ENCODE assay signal across 8 cellular contexts in genomic region chrX:119236599-119237525, GRCh38. TPM values are rescaled to one million over a fixed set of nuclear protein-coding genes. Genes with fewer than 3 reads are reported as not detected.
DNase-seq lines count a peak whose midpoint lies in the region; ATAC-seq and TF ChIP-seq lines count a peak whose summit lies in the region.

No MANE protein-coding gene starts in this region.

- H3K79me2 ChIP-seq in HCT116 (ENCODE audit: insufficient read depth, low read length) = peaks cover 51% of the 10 kb centered on the region

- TF ChIP-seq RAD21 in HCT116 (IDR thresholded peaks at IDR 0.05; ENCODE audit: low read depth) = no peak

- H3K36me3 ChIP-seq in GM06990 (ENCODE audit: control insufficient read depth, insufficient read depth, low read length) (no peaks in the 10 kb centered on the region), HCT116 (ENCODE audit: control insufficient read depth in 1 of 2, insufficient read depth in 2 of 2, low read length in 2 of 2) (peaks cover 0 to 4% of the 10 kb centered on the region in 2 experiments; a peak in 1 of 4 replicates), muscle layer of colon (ENCODE audit: insufficient read depth, low read length) (no peaks in the 10 kb centered on the region), thoracic aorta (no peaks in the 10 kb centered on the region)

- H3K27me3 ChIP-seq in GM06990 (replicated peaks; ENCODE audit: control insufficient read depth, insufficient read depth, low read length) (peaks cover 1% of the 10 kb centered on the region; the same call in 1 of the 2 replicates), HCT116 (ENCODE audit: insufficient read depth, low read length) (no peaks in the 10 kb centered on the region), muscle layer of colon (ENCODE audit: control insufficient read depth in 1 of 2, insufficient read depth in 2 of 2, low read length in 2 of 2) (peaks cover 0 to 21% of the 10 kb centered on the region in 2 donors), thoracic aorta (replicated peaks; ENCODE audit: insufficient read depth) (no peaks in the 10 kb centered on the region)

- no peaks in the 10 kb centered on the region for H3K9me2 ChIP-seq in HCT116 (ENCODE audit: insufficient read depth)

- no peaks in the 10 kb centered on the region for H3K9me3 ChIP-seq in HCT116 (ENCODE audit: control insufficient read depth in 1 of 2, insufficient read depth in 1 of 2, low read depth in 1 of 2, low read length in 2 of 2)
- H3K9me3 ChIP-seq in muscle layer of colon (ENCODE audit: low read length) = no peaks in the 10 kb centered on the region
- no peaks in the 10 kb centered on the region for H3K9me3 ChIP-seq in thoracic aorta

- H3K27ac ChIP-seq in HCT116 (ENCODE audit: low read depth, low read length) (peak overlapping the region; percentile 73), muscle layer of colon (ENCODE audit: low read depth, low read length) (peak overlapping the region; percentile 91), thoracic aorta (peak overlapping the region; percentile 84 to 91)

- CTCF ChIA-PET in HCT116 (lab: Charles Lee) = no interaction called here

- POLR2A ChIA-PET in HCT116 (lab: Charles Lee) = interaction anchor here (0.9 kb wide), 1 partner anchor 40 kb away, joined by 4 read pairs; no protein-coding TSS in a partner anchor

- BruUV-seq in HCT116 (replicated peaks; lab: Mats Ljungman, UMichigan) = TSS peak; percentile 36

- peak; percentile 8 for DNase-seq in GM06990 (ENCODE audit: extremely low read depth, insufficient read length)
- no peak for DNase-seq in HCT116 (ENCODE audit: low read depth, low spot score)
- DNase-seq in NCI-H128 (lab: John Stamatoyannopoulos, UW; ENCODE audit: unreplicated experiment) = peak; percentile 23
- peak in 2 of 3 experiments; percentile 1 for DNase-seq in activated CD8-positive, alpha-beta memory T cell treated with anti-CD3 and anti-CD28 coated beads for 48 hours (ENCODE audit: low read depth in 2 of 3, low spot score in 2 of 3)
- DNase-seq in epithelial cell of esophagus (ENCODE audit: low read depth) = peak; percentile 74
- DNase-seq in thoracic aorta (ENCODE audit: low spot score) = no peak
- no peak for DNase-seq in GDM1 (lab: John Stamatoyannopoulos, UW)

- peak overlapping the region; percentile 80 for H3K4me2 ChIP-seq in HCT116 (ENCODE audit: low read length)

- no peak for TF ChIP-seq POLR2A in HCT116 (IDR thresholded peaks at IDR 0.05; ENCODE audit: borderline replicate concordance, extremely low read depth, insufficient read depth, insufficient read length)

- peak; percentile 43 for ATAC-seq in HCT116
- ATAC-seq in thoracic aorta (ENCODE audit: insufficient number of reproducible peaks, low FRiP score, low read depth) = peak; percentile 26

- intact Hi-C loops in HCT116 (cut with micrococcal nuclease) = no loop called here

- TF ChIP-seq CTCF in GM06990 (IDR thresholded peaks at IDR 0.05; ENCODE audit: insufficient read depth, low read length, poor library complexity, severe bottlenecking) = no peak
- no peak for TF ChIP-seq CTCF in HCT116 (IDR thresholded peaks at IDR 0.05 in 2 of 3, conservative IDR thresholded peaks at IDR 0.05 in 1 of 3; ENCODE audit: borderline replicate concordance in 1 of 3, insufficient read depth in 1 of 3, low read depth in 2 of 3, low read length in 2 of 3)
- TF ChIP-seq CTCF in epithelial cell of esophagus (IDR thresholded peaks at IDR 0.05; ENCODE audit: insufficient read depth, low read depth, low read length, missing control alignments) = no peak
- TF ChIP-seq CTCF in thoracic aorta (IDR thresholded peaks at IDR 0.05) = no peak

- peak overlapping the region; percentile 83 for H3K9ac ChIP-seq in HCT116 (ENCODE audit: low read length)
- peak overlapping the region; percentile 12 for H3K9ac ChIP-seq in muscle layer of colon (ENCODE audit: low read length)

- H4K20me1 ChIP-seq in HCT116 (ENCODE audit: insufficient read depth) = no peaks in the 10 kb centered on the region

- H3K4me1 ChIP-seq in HCT116 (ENCODE audit: control insufficient read depth in 1 of 2, insufficient read depth in 2 of 2, low read length in 2 of 2) (peaks cover 0 to 14% of the 10 kb centered on the region in 2 experiments; a peak in 2 of 4 replicates), muscle layer of colon (ENCODE audit: insufficient read depth, low read length) (peaks cover 8% of the 10 kb centered on the region), thoracic aorta (ENCODE audit: control insufficient read depth in 1 of 2, low read depth in 2 of 2) (peaks cover 0 to 25% of the 10 kb centered on the region in 2 donors)

- H2AFZ ChIP-seq in HCT116 (ENCODE audit: low read depth, low read length, poor library complexity, severe bottlenecking) = no peak overlapping the region

- H3K4me3 ChIP-seq in GM06990 (replicated peaks; ENCODE audit: low read depth, low read length) = peak overlapping the region; percentile 61
- peak overlapping the region; percentile 62 to 73 for H3K4me3 ChIP-seq in HCT116 (replicated peaks in 1 of 2; ENCODE audit: low read depth in 1 of 2, low read length in 2 of 2)
- H3K4me3 ChIP-seq in epithelial cell of esophagus (ENCODE audit: low read length) = peak overlapping the region; percentile 72
- peak overlapping the region; percentile 44 to 59 for H3K4me3 ChIP-seq in muscle layer of colon (ENCODE audit: low read depth in 1 of 2, low read length in 2 of 2)
- peak overlapping the region; percentile 88 for H3K4me3 ChIP-seq in thoracic aorta

- RAD21 ChIA-PET in HCT116 (lab: Charles Lee; ENCODE audit: low non-redundant PET in 1 of 2, low total read pairs in 2 of 2, uncharacterized antibody in 2 of 2, unreplicated experiment in 2 of 2) = no interaction called here

TF ChIP-seq in HCT116, 20 proteins besides CTCF, POLR2A, EP300 and RAD21:
- TF ChIP-seq SIN3A (IDR thresholded peaks at IDR 0.05; ENCODE audit: low read depth) (no peak), EZH2phosphoT487 (IDR thresholded peaks at IDR 0.05; ENCODE audit: borderline replicate concordance) (no peak), CEBPB (IDR thresholded peaks at IDR 0.05; ENCODE audit: low read depth) (no peak), POLR2AphosphoS5 (IDR thresholded peaks at IDR 0.05; ENCODE audit: low read depth, low read length) (peak; percentile 41), FOSL1 (IDR thresholded peaks at IDR 0.05; ENCODE audit: low read depth) (no peak), JUND (IDR thresholded peaks at IDR 0.05) (no peak), CBX3 (IDR thresholded peaks at IDR 0.05; ENCODE audit: low read depth) (no peak), ZBTB33 (IDR thresholded peaks at IDR 0.05; ENCODE audit: extremely low read depth, insufficient replicate concordance, low read length) (no peak), EZH2 (IDR thresholded peaks at IDR 0.05) (no peak), ZFX (IDR thresholded peaks at IDR 0.05) (no peak), MAX (IDR thresholded peaks at IDR 0.05) (peak; percentile 56), ATF3 (IDR thresholded peaks at IDR 0.05) (no peak)

RNA-seq across cellular contexts. Expression of gene PGRMC1, which starts 0.8 kb away (rescaled TPM):
- total RNA-seq in HCT116 (2021; ENCODE audit: unreplicated experiment) (81.6 TPM), thoracic aorta (100 to 1,000 TPM; 105 to 135 TPM)
- 45.0 and 55.5 TPM in 2 replicates for polyA plus RNA-seq in HCT116 (2012)

Comparison
In these comparisons a context has a peak if more than half of its experiments do, and no peak if none do; other contexts are left out.
1. DNase-seq: peak in GM06990 (single experiment), NCI-H128 (single experiment), activated CD8-positive, alpha-beta memory T cell treated with anti-CD3 and anti-CD28 coated beads for 48 hours (2 of 3) and epithelial cell of esophagus (single experiment); none in HCT116 (single experiment), thoracic aorta (single experiment) and GDM1 (single experiment).
2. Peak in every context shown above with its lines, with median percentiles within 50 percentile points of each other: H3K4me3 ChIP-seq and H3K27ac ChIP-seq.